In genomic region chr1:16125483-16125882, GRCh38 we compare ENCODE assay signal across 17 cellular contexts. TPM values are rescaled to one million over a fixed set of nuclear protein-coding genes. Genes with fewer than 3 reads are reported as not detected.
"Had no signal": no experiment of that assay in that cellular context is flagged by ENCODE, and none has a peak within 500 bp of the region (broad histone marks: within the 10 kb centered on the region; RNA-seq: fewer than 3 reads in every experiment).

No MANE protein-coding gene starts in this region.

- H3K4me3 Mint-ChIP-seq: activated T-cell treated with anti-CD3 and anti-CD28 coated beads, Interleukin-2, amount 50 U/mL, for 4 hours; stimulated activated naive CD8-positive, alpha-beta T cell treated with anti-CD3 and anti-CD28 coated beads, Interleukin-15, amount 100 ng/mL, for 72 hours had no signal

- H3K79me2 ChIP-seq: hepatocyte had no signal

- H3K4me2 ChIP-seq: hepatocyte had no signal

- DNase-seq: activated CD4-positive, alpha-beta T cell treated with anti-CD3 and anti-CD28 coated beads, Interleukin-2, amount 50 U/mL, for 1 hour; activated CD8-positive, alpha-beta memory T cell treated with anti-CD3 and anti-CD28 coated beads, Interleukin-2, amount 50 U/mL, for 4 hours; activated effector memory CD4-positive, alpha-beta T cell treated with Interleukin-2 at 50 U/mL for 16 hours; activated T-cell treated with anti-CD3 and anti-CD28 coated beads, Interleukin-2, amount 50 U/mL, for 4 hours; dermis blood vessel endothelial cell; effector memory CD4-positive, alpha-beta T cell; foreskin keratinocyte; natural killer cell; stimulated activated naive CD8-positive, alpha-beta T cell treated with anti-CD3 and anti-CD28 coated beads, Interleukin-15, amount 100 ng/mL, for 72 hours; trophoblast cell had no signal

- H3K27me3 ChIP-seq: foreskin keratinocyte, hepatocyte, suprapubic skin had no signal

- H3K27ac ChIP-seq: foreskin keratinocyte, hepatocyte, suprapubic skin had no signal

- H3K36me3 Mint-ChIP-seq: activated naive CD4-positive, alpha-beta T cell treated with anti-CD3 and anti-CD28 coated beads, Interleukin-2, amount 50 U/mL, for 72 hours had no signal

- H2AFZ ChIP-seq: hepatocyte had no signal

- ATAC-seq: activated CD4-positive, CD25-positive, alpha-beta regulatory T cell treated with anti-CD3 and anti-CD28 coated beads, Interleukin-2, amount 50 U/mL, for 24 hours; activated naive CD4-positive, alpha-beta T cell treated with anti-CD3 and anti-CD28 coated beads, Interleukin-2, amount 50 U/mL, for 72 hours; activated T-cell treated with anti-CD3 and anti-CD28 coated beads, Interleukin-2, amount 50 U/mL, for 4 hours; foreskin keratinocyte; natural killer cell; stimulated activated naive CD8-positive, alpha-beta T cell treated with anti-CD3 and anti-CD28 coated beads, Interleukin-15, amount 100 ng/mL, for 72 hours had no signal

- H3K9me3 Mint-ChIP-seq: activated naive CD4-positive, alpha-beta T cell treated with anti-CD3 and anti-CD28 coated beads, Interleukin-2, amount 50 U/mL, for 72 hours; activated T-cell treated with anti-CD3 and anti-CD28 coated beads, Interleukin-2, amount 50 U/mL, for 4 hours; natural killer cell; stimulated activated naive CD8-positive, alpha-beta T cell treated with anti-CD3 and anti-CD28 coated beads, Interleukin-15, amount 100 ng/mL, for 72 hours had no signal

- H3K4me3 ChIP-seq: hepatocyte, suprapubic skin had no signal

- H3K9me3 ChIP-seq: suprapubic skin had no signal

RNA-seq across cellular contexts. Expression of gene EPHA2, which starts 30.4 kb away (rescaled TPM):
- total RNA-seq: T-helper 1 cell treated with Interleukin-12 subunit alpha and Interleukin-12 subunit beta and Interleukin-4 antibody, amounts not matched to agents 30 ng/mL and 1 ng/mL, for 36 hours had no signal

RNA-seq across cellular contexts. Expression of gene FAM131C, which starts 52.0 kb away (rescaled TPM):
- total RNA-seq: dermis blood vessel endothelial cell, mesenteric fat pad, natural killer cell, skeletal muscle tissue had no signal
